In genomic region chr6:153092082-153093013, GRCh38 we compare ENCODE assay signal across 8 cellular contexts. TPM values are rescaled to one million over a fixed set of nuclear protein-coding genes. Genes with fewer than 3 reads are reported as not detected.
DNase-seq lines count a peak whose midpoint lies in the region; ATAC-seq lines count a peak whose summit lies in the region.

No MANE protein-coding gene starts in this region.

- ATAC-seq in GM18517 (IDR thresholded peaks at IDR 0.05; ENCODE audit: unreplicated experiment) (peak; percentile 92), HG02623 (IDR thresholded peaks at IDR 0.05; ENCODE audit: unreplicated experiment) (peak; percentile 85)
- ATAC-seq in activated CD8-positive, alpha-beta memory T cell treated with anti-CD3 and anti-CD28 coated beads, Interleukin-2, amount 10 ng/mL, durations not matched to agents 7 days and 5 days, result no peak

- intact Hi-C loops in activated naive CD4-positive, alpha-beta T cell treated with anti-CD3 and anti-CD28 coated beads for 36 hours (cut with micrococcal nuclease), result no loop called here

- H3K27ac Mint-ChIP-seq in activated naive CD4-positive, alpha-beta T cell treated with anti-CD3 and anti-CD28 coated beads for 36 hours, result no peak overlapping the region
- no peak overlapping the region for H3K27ac Mint-ChIP-seq in activated CD8-positive, alpha-beta memory T cell treated with anti-CD3 and anti-CD28 coated beads, Interleukin-2, amount 10 ng/mL, durations not matched to agents 7 days and 5 days

- no peaks in the 10 kb centered on the region for H3K36me3 Mint-ChIP-seq in activated naive CD4-positive, alpha-beta T cell treated with anti-CD3 and anti-CD28 coated beads for 36 hours (ENCODE audit: low read depth)
- H3K36me3 Mint-ChIP-seq in activated CD8-positive, alpha-beta memory T cell treated with anti-CD3 and anti-CD28 coated beads, Interleukin-2, amount 10 ng/mL, durations not matched to agents 7 days and 5 days, result no peaks in the 10 kb centered on the region

- DNase-seq in NCI-H226, result peak; percentile 60
- DNase-seq in fibroblast of the conjunctiva (ENCODE audit: low read depth), result peak; percentile 92
- no peak for DNase-seq in effector CD8-positive, alpha-beta T cell (lab: John Stamatoyannopoulos, UW)
- no peak for DNase-seq in activated naive CD4-positive, alpha-beta T cell treated with anti-CD3 and anti-CD28 coated beads for 36 hours
- no peak for DNase-seq in activated CD8-positive, alpha-beta memory T cell treated with anti-CD3 and anti-CD28 coated beads, Interleukin-2, amount 10 ng/mL, durations not matched to agents 7 days and 5 days
- no peak for DNase-seq in HUDEP-2 (lab: John Stamatoyannopoulos, UW; ENCODE audit: unreplicated experiment in 76 of 76)

- no peaks in the 10 kb centered on the region for H3K9me3 Mint-ChIP-seq in activated naive CD4-positive, alpha-beta T cell treated with anti-CD3 and anti-CD28 coated beads for 36 hours
- H3K9me3 Mint-ChIP-seq in activated CD8-positive, alpha-beta memory T cell treated with anti-CD3 and anti-CD28 coated beads, Interleukin-2, amount 10 ng/mL, durations not matched to agents 7 days and 5 days (ENCODE audit: low read depth), result no peaks in the 10 kb centered on the region

- H3K27me3 Mint-ChIP-seq in activated naive CD4-positive, alpha-beta T cell treated with anti-CD3 and anti-CD28 coated beads for 36 hours (ENCODE audit: low read depth), result peaks cover 9% of the 10 kb centered on the region
- peaks cover under 1% of the 10 kb centered on the region for H3K27me3 Mint-ChIP-seq in activated CD8-positive, alpha-beta memory T cell treated with anti-CD3 and anti-CD28 coated beads, Interleukin-2, amount 10 ng/mL, durations not matched to agents 7 days and 5 days

- no peak overlapping the region for H3K4me3 Mint-ChIP-seq in activated naive CD4-positive, alpha-beta T cell treated with anti-CD3 and anti-CD28 coated beads for 36 hours
- H3K4me3 Mint-ChIP-seq in activated CD8-positive, alpha-beta memory T cell treated with anti-CD3 and anti-CD28 coated beads, Interleukin-2, amount 10 ng/mL, durations not matched to agents 7 days and 5 days, result no peak overlapping the region

- CTCF ChIA-PET in activated naive CD4-positive, alpha-beta T cell treated with anti-CD3 and anti-CD28 coated beads for 36 hours (lab: Charles Lee), result no interaction called here
- CTCF ChIA-PET in activated CD8-positive, alpha-beta memory T cell treated with anti-CD3 and anti-CD28 coated beads, Interleukin-2, amount 10 ng/mL, durations not matched to agents 7 days and 5 days (lab: Charles Lee), result no interaction called here

- peaks cover 4% of the 10 kb centered on the region for H3K4me1 Mint-ChIP-seq in activated naive CD4-positive, alpha-beta T cell treated with anti-CD3 and anti-CD28 coated beads for 36 hours (ENCODE audit: low read depth)
- H3K4me1 Mint-ChIP-seq in activated CD8-positive, alpha-beta memory T cell treated with anti-CD3 and anti-CD28 coated beads, Interleukin-2, amount 10 ng/mL, durations not matched to agents 7 days and 5 days, result no peaks in the 10 kb centered on the region

RNA-seq across cellular contexts. Expression of gene RGS17, which starts 38.7 kb away (rescaled TPM):
- total RNA-seq in activated naive CD4-positive, alpha-beta T cell treated with anti-CD3 and anti-CD28 coated beads for 36 hours, result not detected
- total RNA-seq in activated CD8-positive, alpha-beta memory T cell treated with anti-CD3 and anti-CD28 coated beads, Interleukin-2, amount 10 ng/mL, durations not matched to agents 7 days and 5 days, result not detected

Comparison
In these comparisons a context has a peak if more than half of its experiments do, and no peak if none do; other contexts are left out.
1. DNase-seq: peak in NCI-H226 (single experiment) and fibroblast of the conjunctiva (single experiment); none in effector CD8-positive, alpha-beta T cell (single experiment), activated naive CD4-positive, alpha-beta T cell treated with anti-CD3 and anti-CD28 coated beads for 36 hours (single experiment), activated CD8-positive, alpha-beta memory T cell treated with anti-CD3 and anti-CD28 coated beads, Interleukin-2, amount 10 ng/mL, durations not matched to agents 7 days and 5 days (single experiment) and HUDEP-2 (0 of 76).